Comparison of ENCODE assay signal across 7 cellular contexts in genomic region chr21:18567770-18568169, GRCh38.
A peak's percentile ranks its signal among the peaks of the same experiment; 100 is the strongest.
DNase-seq lines count a peak whose midpoint lies in the region; ATAC-seq and TF ChIP-seq lines count a peak whose summit lies in the region.
"Not testable (repeated sequence)": the region's sequence is repeated elsewhere in the genome, so short reads cannot be mapped to it uniquely, and the experiment has no call there.

No MANE protein-coding gene starts in this region.

- not testable (repeated sequence) for H3K36me3 Mint-ChIP-seq in glutamatergic neuron (ENCODE audit: unreplicated experiment); osteocyte (ENCODE audit: unreplicated experiment)

- CTCF ChIA-PET in PC-3 (lab: Charles Lee) = not testable (repeated sequence)

- not testable (repeated sequence) for H3K27me3 ChIP-seq in DND-41 (ENCODE audit: insufficient read depth, low read length, poor library complexity); Loucy (ENCODE audit: insufficient read depth, low read length, poor library complexity, severe bottlenecking); PC-3 (ENCODE audit: low read length); brain microvascular endothelial cell (replicated peaks)

- H3K27ac Mint-ChIP-seq in glutamatergic neuron (ENCODE audit: unreplicated experiment); osteocyte (ENCODE audit: unreplicated experiment): not testable (repeated sequence)

- H3K4me1 Mint-ChIP-seq in glutamatergic neuron (ENCODE audit: low read depth, unreplicated experiment); osteocyte (ENCODE audit: unreplicated experiment): not testable (repeated sequence)

- H3K9me3 Mint-ChIP-seq in glutamatergic neuron (ENCODE audit: unreplicated experiment); osteocyte (ENCODE audit: unreplicated experiment): not testable (repeated sequence)

- H3K4me2 ChIP-seq in DND-41 (ENCODE audit: insufficient read depth, low read length); Loucy (ENCODE audit: low read depth, low read length, poor library complexity, severe bottlenecking); PC-3 (ENCODE audit: low read length): not testable (repeated sequence)

- H3K27me3 Mint-ChIP-seq in glutamatergic neuron (ENCODE audit: unreplicated experiment); osteocyte (ENCODE audit: unreplicated experiment): not testable (repeated sequence)

- H3K4me1 ChIP-seq in DND-41 (ENCODE audit: insufficient read depth, low read length); Loucy (ENCODE audit: insufficient read depth, low read length, poor library complexity, severe bottlenecking); PC-3 (ENCODE audit: insufficient read depth, low read length): not testable (repeated sequence)

- in situ Hi-C loops in brain microvascular endothelial cell (cut with HindIII; ENCODE audit: low pct_ligation_motif_present, low sequenced_read_pairs) = not testable (repeated sequence)

- H2AFZ ChIP-seq in DND-41 (ENCODE audit: low read depth, low read length); Loucy (ENCODE audit: low read length); PC-3 (ENCODE audit: low read length): not testable (repeated sequence)

- H3K9ac ChIP-seq in DND-41 (ENCODE audit: low read depth, low read length); Loucy (ENCODE audit: low read depth, low read length, poor library complexity, severe bottlenecking); PC-3 (ENCODE audit: low read length): not testable (repeated sequence)

- H3K36me3 ChIP-seq in DND-41 (ENCODE audit: insufficient read depth, low read length); Loucy (ENCODE audit: insufficient read depth, low read length); PC-3 (ENCODE audit: low read depth, low read length); brain microvascular endothelial cell (replicated peaks): not testable (repeated sequence)

- intact Hi-C loops in PC-3 (cut with micrococcal nuclease) = not testable (repeated sequence)

- H3K4me3 ChIP-seq in DND-41 (ENCODE audit: low read depth in 1 of 2, low read length in 2 of 2); Loucy (ENCODE audit: low read length, poor library complexity, severe bottlenecking); PC-3 (ENCODE audit: low read length); brain microvascular endothelial cell (ENCODE audit: low read depth, low read length): not testable (repeated sequence)

- not testable (repeated sequence) for DNase-seq in DND-41; PC-3; brain microvascular endothelial cell; osteocyte (ENCODE audit: extremely low spot score, unreplicated experiment)
- peak; percentile 33 for DNase-seq in NCI-H69 (lab: John Stamatoyannopoulos, UW)
- peak; percentile 31 for DNase-seq in glutamatergic neuron

- not testable (repeated sequence) for H4K20me1 ChIP-seq in DND-41 (ENCODE audit: insufficient read depth, low read length); Loucy (ENCODE audit: insufficient read depth, low read length, poor library complexity, severe bottlenecking); PC-3 (ENCODE audit: low read length)

- BruUV-seq in PC-3 (replicated peaks; lab: Mats Ljungman, UMichigan) = not testable (repeated sequence)

- not testable (repeated sequence) for H3K79me2 ChIP-seq in DND-41 (ENCODE audit: insufficient read depth, low read length); Loucy (ENCODE audit: insufficient read depth, low read length); PC-3 (ENCODE audit: low read length)

- H3F3A ChIP-seq in Loucy (ENCODE audit: low read depth); PC-3 (ENCODE audit: low read length, unreplicated experiment): not testable (repeated sequence)

- peak; percentile 4 for TF ChIP-seq CTCF in DND-41 (IDR thresholded peaks at IDR 0.05; ENCODE audit: borderline replicate concordance, extremely low read depth, low read length, poor library complexity, severe bottlenecking)
- TF ChIP-seq CTCF in Loucy (conservative IDR thresholded peaks at IDR 0.05; ENCODE audit: low read length) = peak; percentile 35; the same call in 1 of the 2 replicates
- peak; percentile 49 for TF ChIP-seq CTCF in PC-3 (conservative IDR thresholded peaks at IDR 0.05; ENCODE audit: low read depth, low read length)
- peak; percentile 9 for TF ChIP-seq CTCF in brain microvascular endothelial cell (IDR thresholded peaks at IDR 0.05; ENCODE audit: low read depth, low read length, missing control alignments)
- TF ChIP-seq CTCF in glutamatergic neuron (IDR thresholded peaks at IDR 0.05; ENCODE audit: partially characterized antibody, unreplicated experiment) = peak; percentile 68
- peak; percentile 21 for TF ChIP-seq CTCF in osteocyte (IDR thresholded peaks at IDR 0.05)

- not testable (repeated sequence) for H3K27ac ChIP-seq in DND-41 (ENCODE audit: low read length); PC-3 (ENCODE audit: low read length); brain microvascular endothelial cell

- H3K9me2 ChIP-seq in Loucy (replicated peaks; ENCODE audit: low read depth, low read length); PC-3 (replicated peaks; ENCODE audit: low read length): not testable (repeated sequence)

- not testable (repeated sequence) for H3K9me3 ChIP-seq in DND-41 (ENCODE audit: insufficient read depth, low read length, severe bottlenecking); Loucy (ENCODE audit: insufficient read depth, low read depth, low read length); PC-3 (ENCODE audit: low read length)

- not testable (repeated sequence) for H3K4me3 Mint-ChIP-seq in glutamatergic neuron (ENCODE audit: unreplicated experiment); osteocyte (ENCODE audit: unreplicated experiment)

- POLR2A ChIA-PET in PC-3 (lab: Charles Lee; ENCODE audit: unreplicated experiment) = not testable (repeated sequence)

- ATAC-seq in DND-41 (ENCODE audit: insufficient read depth, low read depth); PC-3: not testable (repeated sequence)

Comparison
In these comparisons a context has a peak if more than half of its experiments do, and no peak if none do; other contexts are left out.
1. CTCF ChIP-seq: peak in every context shown above with its lines; median percentile 68 in glutamatergic neuron; 49 in PC-3; 35 in Loucy; 21 in osteocyte; 9 in brain microvascular endothelial cell; 4 in DND-41.